Comparison of ENCODE assay signal across 15 cellular contexts in the genomic region with DNA sequence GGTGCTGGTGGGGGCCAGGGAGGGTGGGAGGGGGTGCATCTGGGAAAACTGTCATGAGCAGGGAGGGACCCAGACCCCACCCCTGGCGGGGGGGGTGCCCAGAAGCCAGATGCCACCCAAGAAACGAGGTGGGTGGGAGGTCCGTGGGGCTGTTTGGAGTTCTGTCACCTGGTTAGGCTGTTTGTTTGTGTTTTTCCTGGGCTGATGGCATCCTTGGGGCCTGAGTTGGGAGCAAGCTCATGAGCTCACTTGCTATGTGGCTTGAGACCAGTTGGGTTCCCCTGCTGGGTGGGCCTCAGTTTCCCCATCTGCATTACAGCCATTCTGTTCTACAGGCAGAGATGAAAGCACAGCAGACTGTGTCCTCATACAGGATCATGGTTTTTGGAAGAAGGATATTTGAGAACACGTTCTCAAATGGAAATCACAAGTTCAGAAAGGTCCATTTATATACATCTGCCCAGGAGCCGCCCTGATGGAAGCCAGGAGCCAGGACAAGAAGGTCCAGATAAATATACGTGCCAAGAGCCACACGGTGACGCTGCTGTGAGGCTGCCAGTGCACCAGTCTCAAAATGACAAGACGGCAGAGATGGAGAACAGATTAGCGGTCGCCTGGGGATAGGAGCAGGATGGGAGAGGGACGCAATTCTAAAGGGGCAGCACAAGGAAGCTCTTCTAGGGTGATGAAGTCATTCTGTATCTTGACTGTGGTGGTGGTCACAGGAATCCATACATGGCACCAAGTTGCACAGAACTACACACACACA.
DNase-seq lines count a peak whose midpoint lies in the region; ATAC-seq and TF ChIP-seq lines count a peak whose summit lies in the region.
"Had no signal": no experiment of that assay in that cellular context is flagged by ENCODE, and none has a peak within 500 bp of the region (broad histone marks: within the 10 kb centered on the region; RNA-seq: fewer than 3 reads in every experiment).

No MANE protein-coding gene starts in this region.

- POLR2A ChIA-PET in HEK293T (lab: Yijun Ruan, JAX), result no interaction called here

- TF ChIP-seq CTCF in body of pancreas (IDR thresholded peaks at IDR 0.05), result peak in 4 of 7 experiments; percentile 22 to 35 (median 24)
- no peak for TF ChIP-seq CTCF in thoracic aorta (IDR thresholded peaks at IDR 0.05)

- H3K9me3 ChIP-seq in body of pancreas, result no peaks in the 10 kb centered on the region
- no peaks in the 10 kb centered on the region for H3K9me3 ChIP-seq in mucosa of rectum (ENCODE audit: control insufficient read depth in 2 of 2, low read length in 2 of 2)
- H3K9me3 ChIP-seq in thoracic aorta, result no peaks in the 10 kb centered on the region

- ATAC-seq in body of pancreas, result peak; percentile 71
- no peak for ATAC-seq in thoracic aorta (ENCODE audit: insufficient number of reproducible peaks, low FRiP score, low read depth)
- no peak for ATAC-seq in GM18868 (IDR thresholded peaks at IDR 0.05; ENCODE audit: unreplicated experiment)
- ATAC-seq: T-helper 17 cell had no signal

- no peaks in the 10 kb centered on the region for H3K27me3 ChIP-seq in body of pancreas
- no peaks in the 10 kb centered on the region for H3K27me3 ChIP-seq in mucosa of rectum (ENCODE audit: control insufficient read depth in 2 of 2, insufficient read depth in 2 of 2, low read length in 2 of 2)
- no peaks in the 10 kb centered on the region for H3K27me3 ChIP-seq in thoracic aorta (replicated peaks; ENCODE audit: insufficient read depth)

- WGBS in body of pancreas, 2 donors, result 24 to 33% methylated on average over 11 to 12 of the region's 12 CpGs

- CTCF ChIA-PET in HEK293T (lab: Yijun Ruan, JAX), result no interaction called here

- H3K36me3 ChIP-seq in body of pancreas (replicated peaks in 1 of 2; ENCODE audit: insufficient read depth in 1 of 2, low read depth in 2 of 2) (no peaks in the 10 kb centered on the region), mucosa of rectum (ENCODE audit: control insufficient read depth in 2 of 2, insufficient read depth in 2 of 2, low read length in 2 of 2) (no peaks in the 10 kb centered on the region), thoracic aorta (no peaks in the 10 kb centered on the region)

- H3K4me1 ChIP-seq in body of pancreas (peaks cover 24% of the 10 kb centered on the region), mucosa of rectum (ENCODE audit: control insufficient read depth in 2 of 2, insufficient read depth in 2 of 2, low read length in 2 of 2) (peaks cover 11 to 21% of the 10 kb centered on the region in 2 donors), thoracic aorta (ENCODE audit: control insufficient read depth in 1 of 2, low read depth in 2 of 2) (peaks cover 7 to 21% of the 10 kb centered on the region in 2 donors)

- peak overlapping the region; percentile 80 to 91 (median 84) for H3K27ac ChIP-seq in body of pancreas
- peak overlapping the region; percentile 70 to 80 for H3K27ac ChIP-seq in mucosa of rectum (ENCODE audit: low read depth in 2 of 2, low read length in 2 of 2)
- H3K27ac ChIP-seq in thoracic aorta, result no peak overlapping the region
- H3K27ac ChIP-seq: 22Rv1 had no signal

- H3K4me3 ChIP-seq in body of pancreas (no peak overlapping the region), mucosa of rectum (ENCODE audit: low read length in 2 of 2) (peak overlapping the region in 1 of 2 donors; percentile 27), thoracic aorta (peak overlapping the region; percentile 11)

- TF ChIP-seq POLR2A in body of pancreas (IDR thresholded peaks at IDR 0.05), result peak in 1 of 3 donors; percentile 15

- DNase-seq in NCI-H2227 (lab: John Stamatoyannopoulos, UW; ENCODE audit: unreplicated experiment) (peak; percentile 2), NCI-H2227 treated with DMSO at 0.1 percent for 48 hours (lab: John Stamatoyannopoulos, UW) (no peak), body of pancreas (peak; percentile 56 to 72 (median 62)), thoracic aorta (ENCODE audit: low spot score) (no peak), HEK293T (ENCODE audit: extremely low spot score) (no peak), NCI-H187 (lab: John Stamatoyannopoulos, UW) (no peak)
- DNase-seq: activated naive CD4-positive, alpha-beta T cell treated with anti-CD3 and anti-CD28 coated beads, Interleukin-2, amount 50 U/mL, for 16 hours; activated T-cell treated with anti-CD3 and anti-CD28 coated beads for 4 hours; CD4-positive, CD25-positive, alpha-beta regulatory T cell; mesendoderm; NCI-H510A treated with DMSO at 0.1 percent for 48 hours; T-helper 17 cell had no signal

- intact Hi-C loops in body of pancreas (cut with DNase I), result no loop called here

- H3K9ac ChIP-seq in mucosa of rectum (ENCODE audit: low read depth in 1 of 2, low read length in 2 of 2), result peak overlapping the region in 1 of 2 donors; percentile 56

TF ChIP-seq in HEK293T, 16 proteins besides CTCF, POLR2A, EP300 and RAD21:
- TF ChIP-seq FOXM1 (IDR thresholded peaks at IDR 0.05; ENCODE audit: borderline replicate concordance) (no peak), ELF4 (IDR thresholded peaks at IDR 0.05) (no peak), ARNT (IDR thresholded peaks at IDR 0.05) (no peak), FOXA1 (IDR thresholded peaks at IDR 0.05) (no peak), ZNF384 (IDR thresholded peaks at IDR 0.05) (no peak), L3MBTL2 (conservative IDR thresholded peaks at IDR 0.05) (no peak), BHLHE40 (IDR thresholded peaks at IDR 0.05; ENCODE audit: borderline replicate concordance) (no peak), SUZ12 (IDR thresholded peaks at IDR 0.05) (no peak), HDGF (IDR thresholded peaks at IDR 0.05; ENCODE audit: borderline replicate concordance) (no peak)

Comparison
In these comparisons a context has a peak if more than half of its experiments do, and no peak if none do; other contexts are left out.
1. DNase-seq: peak in NCI-H2227 (single experiment) and body of pancreas (4 of 4); none in NCI-H2227 treated with DMSO at 0.1 percent for 48 hours (single experiment), thoracic aorta (single experiment), HEK293T (single experiment) and NCI-H187 (0 of 2).
2. H3K27ac ChIP-seq: peak in body of pancreas (4 of 4) and mucosa of rectum (2 of 2); none in thoracic aorta (0 of 2).